ENCODE assay signal across 1 cellular context in the genomic region with DNA sequence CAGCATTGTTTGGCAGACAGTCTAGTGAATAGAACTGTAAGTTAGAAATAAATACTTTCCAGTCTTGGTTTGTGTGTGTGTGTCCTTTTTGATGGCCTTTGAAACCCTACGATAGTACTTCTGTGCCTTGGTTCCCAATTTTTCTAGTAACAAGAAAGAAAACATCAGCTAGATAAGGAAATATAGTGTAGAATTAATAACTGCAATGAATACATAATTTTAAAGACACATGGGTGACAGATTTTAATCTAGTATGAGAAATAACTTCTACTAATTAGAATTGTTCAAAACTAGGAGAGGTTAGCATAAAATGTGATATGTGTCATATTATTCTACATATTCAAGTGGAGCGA.
TF ChIP-seq lines count a peak whose summit lies in the region.

No MANE protein-coding gene starts in this region.

TF ChIP-seq in HCT116, 20 proteins besides CTCF, POLR2A, EP300 and RAD21 (continued from another document):
- TF ChIP-seq ZNF274 (IDR thresholded peaks at IDR 0.05; ENCODE audit: low read depth, low read length) (no peak), ELF1 (IDR thresholded peaks at IDR 0.05; ENCODE audit: borderline replicate concordance, low read depth) (no peak), EZH2phosphoT487 (IDR thresholded peaks at IDR 0.05; ENCODE audit: borderline replicate concordance) (no peak), SP1 (IDR thresholded peaks at IDR 0.05; ENCODE audit: low read depth) (no peak), SRF (IDR thresholded peaks at IDR 0.05; ENCODE audit: low read depth) (no peak)
